In the genomic region with DNA sequence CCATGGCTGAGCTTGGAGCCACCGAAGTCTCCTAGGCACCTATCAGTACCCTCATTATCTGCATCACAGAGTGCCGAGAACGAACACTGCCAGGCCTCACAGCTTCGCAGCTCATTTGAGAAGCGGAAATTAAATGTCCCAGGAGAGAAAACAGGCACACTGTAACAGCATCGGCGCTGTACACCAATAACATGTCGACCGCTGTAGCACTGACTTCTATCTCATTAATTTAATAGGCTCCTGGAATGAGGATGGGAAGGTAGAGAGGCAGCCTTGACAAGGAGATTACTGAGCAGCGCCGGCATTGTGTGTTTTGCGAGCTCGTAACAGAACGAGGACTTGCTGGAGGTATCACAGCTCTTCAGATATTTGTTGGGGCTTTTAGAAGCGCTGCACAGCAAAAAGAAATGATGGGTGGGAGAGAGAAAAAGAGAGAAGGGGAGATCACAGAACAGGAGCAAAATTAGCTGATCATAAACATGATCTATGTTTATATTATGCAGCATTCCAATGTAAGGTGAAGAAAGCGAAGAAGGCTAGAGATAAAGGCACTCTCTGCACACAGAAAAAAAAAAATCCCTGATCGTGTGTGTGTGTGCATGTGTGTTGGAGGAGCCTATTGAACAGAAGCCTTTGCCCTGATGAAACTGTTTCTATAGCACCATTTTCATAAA, we compare ENCODE assay signal across 21 cellular contexts. TPM values are rescaled to one million over a fixed set of nuclear protein-coding genes. Genes with fewer than 3 reads are reported as not detected.
DNase-seq lines count a peak whose midpoint lies in the region; ATAC-seq and TF ChIP-seq lines count a peak whose summit lies in the region.
"Had no signal": no experiment of that assay in that cellular context is flagged by ENCODE, and none has a peak within 500 bp of the region (broad histone marks: within the 10 kb centered on the region; RNA-seq: fewer than 3 reads in every experiment).

No MANE protein-coding gene starts in this region.

- H3K79me2 ChIP-seq in osteoblast (ENCODE audit: insufficient read depth, low read length) = no peaks in the 10 kb centered on the region

- no peaks in the 10 kb centered on the region for H3K27me3 Mint-ChIP-seq in Calu3 (ENCODE audit: unreplicated experiment)
- no peaks in the 10 kb centered on the region for H3K27me3 Mint-ChIP-seq in glutamatergic neuron (ENCODE audit: unreplicated experiment)
- H3K27me3 Mint-ChIP-seq in activated T-cell treated with anti-CD3 and anti-CD28 coated beads, Interleukin-2, amount 50 U/mL, for 24 hours = no peaks in the 10 kb centered on the region

- no peak for TF ChIP-seq EP300 in upper lobe of left lung (IDR thresholded peaks at IDR 0.05)

- no peaks in the 10 kb centered on the region for H4K20me1 ChIP-seq in osteoblast (ENCODE audit: insufficient read depth, low read length)

- DNase-seq in Calu3 (no peak), NCI-H1436 (lab: John Stamatoyannopoulos, UW) (peak; percentile 93), NCI-H748 treated with DMSO at 0.1 percent for 48 hours (lab: John Stamatoyannopoulos, UW) (peak; percentile 80), glutamatergic neuron (peak; percentile 31), osteoblast (ENCODE audit: insufficient read length, low spot score, missing footprints) (no peak), upper lobe of left lung (no peak)
- no peak for DNase-seq in activated T-cell treated with anti-CD3 and anti-CD28 coated beads, Interleukin-2, amount 50 U/mL, for 24 hours
- DNase-seq: activated CD4-positive, alpha-beta T cell treated with anti-CD3 and anti-CD28 coated beads, Interleukin-2, amount 50 U/mL, for 48 hours; activated T-cell treated with anti-CD3 and anti-CD28 coated beads, Interleukin-2, amount 50 U/mL, for 1 hour; dorsolateral prefrontal cortex; erythroblast; GOT3; lower lobe of right lung; naive B cell; NCI-H526 treated with DMSO at 0.1 percent for 48 hours; T-helper 1 cell had no signal

- CTCF ChIA-PET in Calu3 (lab: Charles Lee) = interaction anchor here (0.6 to 1.8 kb wide), 3 partner anchors 10 to 893 kb away, joined by 3 to 6 read pairs (median 3); no protein-coding TSS in a partner anchor

- H2AFZ ChIP-seq in osteoblast (ENCODE audit: low read length) = no peak overlapping the region

- H3K27me3 ChIP-seq in osteoblast (ENCODE audit: insufficient read depth, low read length) (peaks cover 2% of the 10 kb centered on the region), upper lobe of left lung (no peaks in the 10 kb centered on the region)

- TF ChIP-seq CTCF in Calu3 (IDR thresholded peaks at IDR 0.05; ENCODE audit: unreplicated experiment) (no peak), glutamatergic neuron (IDR thresholded peaks at IDR 0.05; ENCODE audit: partially characterized antibody, unreplicated experiment) (no peak), osteoblast (IDR thresholded peaks at IDR 0.05; ENCODE audit: extremely low read depth, low read depth, low read length) (no peak), upper lobe of left lung (IDR thresholded peaks at IDR 0.05) (no peak)

- H3K4me3 ChIP-seq in osteoblast (ENCODE audit: insufficient read depth, low read length) (no peak overlapping the region), upper lobe of left lung (no peak overlapping the region)
- H3K4me3 ChIP-seq: dorsolateral prefrontal cortex, lower lobe of right lung had no signal

- H3K4me2 ChIP-seq in osteoblast (ENCODE audit: insufficient read depth, low read length) = no peak overlapping the region

- H3K4me1 Mint-ChIP-seq in Calu3 (ENCODE audit: low read depth, unreplicated experiment) (peaks cover 32% of the 10 kb centered on the region), glutamatergic neuron (ENCODE audit: low read depth, unreplicated experiment) (peaks cover 16% of the 10 kb centered on the region)
- no peaks in the 10 kb centered on the region for H3K4me1 Mint-ChIP-seq in activated T-cell treated with anti-CD3 and anti-CD28 coated beads, Interleukin-2, amount 50 U/mL, for 24 hours (ENCODE audit: low read depth)
- H3K4me1 Mint-ChIP-seq: activated naive CD4-positive, alpha-beta T cell treated with anti-CD3 and anti-CD28 coated beads, Interleukin-2, amount 50 U/mL, for 24 hours; IgD-negative memory B cell; naive B cell had no signal

- H3K4me1 ChIP-seq in osteoblast (ENCODE audit: insufficient read depth, low read length) (peaks cover 2% of the 10 kb centered on the region), upper lobe of left lung (no peaks in the 10 kb centered on the region)
- H3K4me1 ChIP-seq: lower lobe of right lung had no signal

- 67 to 68% methylated on average over 17 of the region's 17 CpGs for WGBS in upper lobe of left lung, 2 donors

- H3K27ac Mint-ChIP-seq in Calu3 (ENCODE audit: unreplicated experiment) = peak overlapping the region; percentile 31
- H3K27ac Mint-ChIP-seq in glutamatergic neuron (ENCODE audit: unreplicated experiment) = peak overlapping the region; percentile 15
- H3K27ac Mint-ChIP-seq in activated T-cell treated with anti-CD3 and anti-CD28 coated beads, Interleukin-2, amount 50 U/mL, for 24 hours = no peak overlapping the region
- H3K27ac Mint-ChIP-seq: activated naive CD4-positive, alpha-beta T cell treated with anti-CD3 and anti-CD28 coated beads, Interleukin-2, amount 50 U/mL, for 24 hours; IgD-negative memory B cell; naive B cell had no signal

- ATAC-seq in GM18520 (IDR thresholded peaks at IDR 0.05; ENCODE audit: unreplicated experiment) = no peak
- no peak for ATAC-seq in upper lobe of left lung (ENCODE audit: low FRiP score in 2 of 2)
- ATAC-seq: lower lobe of right lung had no signal

- intact Hi-C loops in Calu3 (cut with micrococcal nuclease; ENCODE audit: unreplicated experiment) = loop anchor here (2.0 kb wide), 1 partner anchor 32 kb away; no protein-coding TSS in a partner anchor

- no peaks in the 10 kb centered on the region for H3K9me3 Mint-ChIP-seq in Calu3 (ENCODE audit: low read depth, unreplicated experiment)
- no peaks in the 10 kb centered on the region for H3K9me3 Mint-ChIP-seq in glutamatergic neuron (ENCODE audit: unreplicated experiment)
- no peaks in the 10 kb centered on the region for H3K9me3 Mint-ChIP-seq in activated T-cell treated with anti-CD3 and anti-CD28 coated beads, Interleukin-2, amount 50 U/mL, for 24 hours
- H3K9me3 Mint-ChIP-seq: activated naive CD4-positive, alpha-beta T cell treated with anti-CD3 and anti-CD28 coated beads, Interleukin-2, amount 50 U/mL, for 24 hours had no signal

- H3K36me3 Mint-ChIP-seq in Calu3 (ENCODE audit: insufficient read depth, unreplicated experiment) (no peaks in the 10 kb centered on the region), glutamatergic neuron (ENCODE audit: unreplicated experiment) (no peaks in the 10 kb centered on the region)
- no peaks in the 10 kb centered on the region for H3K36me3 Mint-ChIP-seq in activated T-cell treated with anti-CD3 and anti-CD28 coated beads, Interleukin-2, amount 50 U/mL, for 24 hours (ENCODE audit: low read depth)
- H3K36me3 Mint-ChIP-seq: activated naive CD4-positive, alpha-beta T cell treated with anti-CD3 and anti-CD28 coated beads, Interleukin-2, amount 50 U/mL, for 24 hours; naive B cell had no signal

- no peak for TF ChIP-seq POLR2A in upper lobe of left lung (IDR thresholded peaks at IDR 0.05)

- H3K9me3 ChIP-seq in osteoblast (ENCODE audit: low read depth, low read length) (no peaks in the 10 kb centered on the region), upper lobe of left lung (no peaks in the 10 kb centered on the region)
- H3K9me3 ChIP-seq: lower lobe of right lung had no signal

- no peaks in the 10 kb centered on the region for H3K36me3 ChIP-seq in osteoblast (ENCODE audit: insufficient read depth, low read length)
- no peaks in the 10 kb centered on the region for H3K36me3 ChIP-seq in upper lobe of left lung
- H3K36me3 ChIP-seq: lower lobe of right lung had no signal

- H3K4me3 Mint-ChIP-seq in Calu3 (ENCODE audit: low read depth, unreplicated experiment) = no peak overlapping the region
- peak overlapping the region; percentile 11 for H3K4me3 Mint-ChIP-seq in glutamatergic neuron (ENCODE audit: unreplicated experiment)
- no peak overlapping the region for H3K4me3 Mint-ChIP-seq in activated T-cell treated with anti-CD3 and anti-CD28 coated beads, Interleukin-2, amount 50 U/mL, for 24 hours
- H3K4me3 Mint-ChIP-seq: activated naive CD4-positive, alpha-beta T cell treated with anti-CD3 and anti-CD28 coated beads, Interleukin-2, amount 50 U/mL, for 24 hours; IgD-negative memory B cell; naive B cell had no signal

- H3K27ac ChIP-seq in osteoblast (ENCODE audit: low read depth, low read length) (no peak overlapping the region), upper lobe of left lung (no peak overlapping the region)
- H3K27ac ChIP-seq: dorsolateral prefrontal cortex, lower lobe of right lung, RWPE1, VCaP had no signal

- no TSS peak for BruUV-seq in Calu3 (replicated peaks; lab: Mats Ljungman, UMichigan)

RNA-seq across cellular contexts. Expression of a gene that starts 29.2 kb away (rescaled TPM):
- 1.7 and 1.8 TPM in 2 replicates for total RNA-seq in Calu3 (2022)
- total RNA-seq in glutamatergic neuron (ENCODE audit: unreplicated experiment) = 6.3 TPM
- total RNA-seq in osteoblast = 25.3 and 29.7 TPM in 2 replicates
- total RNA-seq in upper lobe of left lung = 10 to 100 TPM; 16.8 to 84.1 (median 36.2) TPM

Comparison
In these comparisons a context has a peak if more than half of its experiments do, and no peak if none do; other contexts are left out.
1. DNase-seq: peak in NCI-H1436 (single experiment), NCI-H748 treated with DMSO at 0.1 percent for 48 hours (single experiment) and glutamatergic neuron (single experiment); none in Calu3 (single experiment), osteoblast (single experiment), upper lobe of left lung (0 of 2) and activated T-cell treated with anti-CD3 and anti-CD28 coated beads, Interleukin-2, amount 50 U/mL, for 24 hours (single experiment).